19 cellular contexts compared by ENCODE assay signal in genomic region chr6:26116267-26116666, GRCh38. TPM values are rescaled to one million over a fixed set of nuclear protein-coding genes. Genes with fewer than 3 reads are reported as not detected.
DNase-seq lines count a peak whose midpoint lies in the region; ATAC-seq, FAIRE-seq and TF ChIP-seq lines count a peak whose summit lies in the region.
"Had no signal": no experiment of that assay in that cellular context is flagged by ENCODE, and none has a peak within 500 bp of the region (broad histone marks: within the 10 kb centered on the region; RNA-seq: fewer than 3 reads in every experiment).

No MANE protein-coding gene starts in this region.

- no peak for TF ChIP-seq EP300 in K562 (IDR thresholded peaks at IDR 0.05; ENCODE audit: low read length)

- H3K9ac ChIP-seq in DND-41 (ENCODE audit: low read depth, low read length) (peak overlapping the region; percentile 12; the same call in 1 of the 2 replicates), K562 (ENCODE audit: insufficient read depth in 1 of 2, low read depth in 2 of 2, low read length in 2 of 2) (no peak overlapping the region)

- H3K4me1 ChIP-seq in DND-41 (ENCODE audit: insufficient read depth, low read length) = peaks cover 30% of the 10 kb centered on the region
- peaks cover 30% of the 10 kb centered on the region for H3K4me1 ChIP-seq in Panc1 (ENCODE audit: control insufficient read depth, insufficient read depth, low read length)
- H3K4me1 ChIP-seq in K562 (replicated peaks in 1 of 2; ENCODE audit: control insufficient read depth in 2 of 2, insufficient read depth in 2 of 2, low read length in 2 of 2) = peaks cover 0 to 8% of the 10 kb centered on the region in 2 experiments; a peak in 2 of 5 replicates

- H3K4me3 ChIP-seq in DND-41 (ENCODE audit: low read depth in 1 of 2, low read length in 2 of 2) = no peak overlapping the region
- no peak overlapping the region for H3K4me3 ChIP-seq in Panc1 (ENCODE audit: low read depth in 2 of 2, low read length in 2 of 2)
- H3K4me3 ChIP-seq in K562 = no peak overlapping the region
- H3K4me3 ChIP-seq: GM23338 had no signal

- DNase-seq in DND-41 (no peak), Panc1 (ENCODE audit: low read depth, low spot score) (no peak), K562 (ENCODE audit: extremely low read depth in 1 of 4, low spot score in 3 of 4) (no peak), NCI-H524 (lab: John Stamatoyannopoulos, UW) (no peak)
- no peak for DNase-seq in activated naive CD8-positive, alpha-beta T cell treated with anti-CD3 and anti-CD28 coated beads, Interleukin-2, amount 50 U/mL, for 24 hours
- DNase-seq in activated T-cell treated with anti-CD3 and anti-CD28 coated beads, Interleukin-2, amount 50 U/mL, for 48 hours = no peak
- DNase-seq: AML-193; Caco-2; CD4-positive, alpha-beta T cell; GDM1; H9 had no signal

- no peaks in the 10 kb centered on the region for H3K79me2 ChIP-seq in DND-41 (ENCODE audit: insufficient read depth, low read length)
- peaks cover 75% of the 10 kb centered on the region for H3K79me2 ChIP-seq in K562 (ENCODE audit: control insufficient read depth, insufficient read depth, low read length)

- BruUV-seq in Panc1 (replicated peaks; lab: Mats Ljungman, UMichigan) (no TSS peak), K562 (replicated peaks; lab: Mats Ljungman, UMichigan) (no TSS peak)

- H3K27me3 ChIP-seq in DND-41 (ENCODE audit: insufficient read depth, low read length, poor library complexity) (no peaks in the 10 kb centered on the region), Panc1 (ENCODE audit: control insufficient read depth, insufficient read depth, low read length) (no peaks in the 10 kb centered on the region), K562 (ENCODE audit: control insufficient read depth in 2 of 2, insufficient read depth in 2 of 2, low read length in 2 of 2) (no peaks in the 10 kb centered on the region)

- TF ChIP-seq CTCF in DND-41 (IDR thresholded peaks at IDR 0.05; ENCODE audit: borderline replicate concordance, extremely low read depth, low read length, poor library complexity, severe bottlenecking) (no peak), Panc1 (IDR thresholded peaks at IDR 0.05) (no peak), K562 (IDR thresholded peaks at IDR 0.05 in 2 of 3, conservative IDR thresholded peaks at IDR 0.05 in 1 of 3; ENCODE audit: insufficient read depth in 2 of 3, low read depth in 1 of 3, low read length in 3 of 3) (no peak)

- H3K4me2 ChIP-seq in DND-41 (ENCODE audit: insufficient read depth, low read length) = no peak overlapping the region
- H3K4me2 ChIP-seq in K562 (ENCODE audit: insufficient read depth, low read length) = no peak overlapping the region
- H3K4me2 ChIP-seq: GM23338 had no signal

- POLR2A ChIA-PET in Panc1 (lab: Charles Lee) (interaction anchor here (1.0 kb wide), 1 partner anchor 61 kb away, joined by 3 read pairs; no protein-coding TSS in a partner anchor), K562 (lab: Yijun Ruan, JAX) (interaction anchor here (0.6 to 1.9 kb wide), 6 partner anchors 9 to 1129 kb away, joined by 3 to 12 read pairs (median 4); a partner anchor contains a TSS)

- intact Hi-C loops in Panc1 (cut with micrococcal nuclease; ENCODE audit: unreplicated experiment) = no loop called here
- intact Hi-C loops in K562 (cut with micrococcal nuclease) = no loop called here

- no peak for TF ChIP-seq RAD21 in K562 (CRISPR knock-in tag; conservative IDR thresholded peaks at IDR 0.05 in 1 of 2, IDR thresholded peaks at IDR 0.05 in 1 of 2)

- no peak for FAIRE-seq in K562 (lab: Jason Lieb, UNC)
- FAIRE-seq: A204.1, D721Med, GM12892, GM18507 had no signal

- no peaks in the 10 kb centered on the region for H4K20me1 ChIP-seq in DND-41 (ENCODE audit: insufficient read depth, low read length)
- H4K20me1 ChIP-seq in K562 (replicated peaks; ENCODE audit: control insufficient read depth, insufficient read depth, low read length) = no peaks in the 10 kb centered on the region

- in situ Hi-C loops in Panc1 (cut with HindIII; ENCODE audit: low pct_unique_long_range_greater_than_20kb, low sequenced_read_pairs) (no loop called here), K562 (cut with MboI) (no loop called here)

- peaks cover 13% of the 10 kb centered on the region for H3K4me1 Mint-ChIP-seq in activated naive CD8-positive, alpha-beta T cell treated with anti-CD3 and anti-CD28 coated beads, Interleukin-2, amount 50 U/mL, for 24 hours

- H3K9me3 ChIP-seq in DND-41 (ENCODE audit: insufficient read depth, low read length, severe bottlenecking) = no peaks in the 10 kb centered on the region
- H3K9me3 ChIP-seq in KOPT-K1 (ENCODE audit: insufficient read depth, low read length, poor library complexity, severe bottlenecking) = no peaks in the 10 kb centered on the region
- no peaks in the 10 kb centered on the region for H3K9me3 ChIP-seq in Panc1 (ENCODE audit: control insufficient read depth, insufficient read depth, low read depth, low read length)
- no peaks in the 10 kb centered on the region for H3K9me3 ChIP-seq in K562 (replicated peaks; ENCODE audit: control insufficient read depth, insufficient read depth, low read depth, low read length)
- H3K9me3 ChIP-seq: Caco-2 had no signal

- peaks cover 4% of the 10 kb centered on the region for H3K27me3 Mint-ChIP-seq in activated naive CD8-positive, alpha-beta T cell treated with anti-CD3 and anti-CD28 coated beads, Interleukin-2, amount 50 U/mL, for 24 hours
- H3K27me3 Mint-ChIP-seq: CD4-positive, alpha-beta T cell had no signal

- no peak overlapping the region for H3K4me3 Mint-ChIP-seq in activated naive CD8-positive, alpha-beta T cell treated with anti-CD3 and anti-CD28 coated beads, Interleukin-2, amount 50 U/mL, for 24 hours
- H3K4me3 Mint-ChIP-seq: CD4-positive, alpha-beta T cell; GM23338; H9 had no signal

- TF ChIP-seq POLR2A in K562 (conservative IDR thresholded peaks at IDR 0.05) = no peak

- CTCF ChIA-PET in Panc1 (lab: Charles Lee) (no interaction called here), K562 (lab: Yijun Ruan, JAX; ENCODE audit: low intra/inter-chr PET ratio) (no interaction called here)

- no peak overlapping the region for H2AFZ ChIP-seq in DND-41 (ENCODE audit: low read depth, low read length)
- H2AFZ ChIP-seq in K562 (ENCODE audit: low read depth, low read length) = no peak overlapping the region
- H2AFZ ChIP-seq: GM23338 had no signal

- no peaks in the 10 kb centered on the region for H3K9me1 ChIP-seq in K562 (ENCODE audit: control insufficient read depth, insufficient read depth, low read length)

- 94% methylated on average over 4 of the region's 4 CpGs for WGBS in K562 (ENCODE audit: insufficient coverage, low coverage, missing lambda C conversion rate)

- H3K36me3 ChIP-seq in DND-41 (ENCODE audit: insufficient read depth, low read length) = no peaks in the 10 kb centered on the region
- no peaks in the 10 kb centered on the region for H3K36me3 ChIP-seq in KOPT-K1 (ENCODE audit: insufficient read depth, low read length)
- H3K36me3 ChIP-seq in Panc1 (ENCODE audit: control insufficient read depth, insufficient read depth, low read length) = no peaks in the 10 kb centered on the region
- H3K36me3 ChIP-seq in K562 (ENCODE audit: control insufficient read depth, insufficient read depth, low read length) = peaks cover 54% of the 10 kb centered on the region

- H3K36me3 Mint-ChIP-seq in activated naive CD8-positive, alpha-beta T cell treated with anti-CD3 and anti-CD28 coated beads, Interleukin-2, amount 50 U/mL, for 24 hours (ENCODE audit: low read depth) = no peaks in the 10 kb centered on the region

- no peak for ATAC-seq in DND-41 (ENCODE audit: insufficient read depth, low read depth)
- no peak for ATAC-seq in Panc1
- no peak for ATAC-seq in K562
- ATAC-seq in GM19452 (IDR thresholded peaks at IDR 0.05; ENCODE audit: unreplicated experiment) = no peak
- ATAC-seq in activated naive CD8-positive, alpha-beta T cell treated with anti-CD3 and anti-CD28 coated beads, Interleukin-2, amount 50 U/mL, for 24 hours = no peak
- ATAC-seq: GM23338 had no signal

- no peaks in the 10 kb centered on the region for H3K9me3 Mint-ChIP-seq in activated naive CD8-positive, alpha-beta T cell treated with anti-CD3 and anti-CD28 coated beads, Interleukin-2, amount 50 U/mL, for 24 hours
- H3K9me3 Mint-ChIP-seq: CD4-positive, alpha-beta T cell; GM23338; H9 had no signal

- peak overlapping the region; percentile 69 for H3K27ac ChIP-seq in DND-41 (ENCODE audit: low read length)
- peak overlapping the region; percentile 99 for H3K27ac ChIP-seq in KOPT-K1 (ENCODE audit: low read depth, low read length, poor library complexity, severe bottlenecking)
- 0 out of 2 replicates have a peak overlapping the region, but pooled peaks have one; percentile 5 for H3K27ac ChIP-seq in Panc1 (ENCODE audit: low read length)
- no peak overlapping the region for H3K27ac ChIP-seq in K562 (ENCODE audit: extremely low read depth, low read depth, low read length)
- H3K27ac ChIP-seq: C4-2B had no signal

- H3K27ac Mint-ChIP-seq in activated naive CD8-positive, alpha-beta T cell treated with anti-CD3 and anti-CD28 coated beads, Interleukin-2, amount 50 U/mL, for 24 hours = no peak overlapping the region
- H3K27ac Mint-ChIP-seq: CD4-positive, alpha-beta T cell; H9 had no signal

TF ChIP-seq in K562, 482 proteins besides CTCF, POLR2A, EP300 and RAD21 (continues in another document):
- TF ChIP-seq ELF4 (CRISPR knock-in tag; IDR thresholded peaks at IDR 0.05) (no peak), ZNF239 (CRISPR knock-in tag; IDR thresholded peaks at IDR 0.05) (no peak)

RNA-seq across cellular contexts. Expression of gene HFE, which starts 29.0 kb away (rescaled TPM):
- total RNA-seq in Panc1 (2021; ENCODE audit: unreplicated experiment) (12.1 TPM), K562 (2014; rRNA removed) (0.14 and 0.73 TPM in 2 replicates), K562 (2014; rRNA removed; fragmentation: Illumina TruSeq; extraction: Trizol) (0.76 and 1.1 TPM in 2 replicates), K562 (2015; rRNA removed; fragmentation: Illumina TruSeq; extraction: Trizol) (1.2 and 1.3 TPM in 2 replicates), K562 (2021) (0.58 and 0.98 TPM in 2 replicates)
- 17.7 TPM for polyA plus RNA-seq in Panc1 (2012; ENCODE audit: insufficient read length)
- total RNA-seq in K562 (2011; cell fraction: chromatin; rRNA removed; ENCODE audit: low replicate concordance) = 2.3 and 3.3 TPM in 2 replicates
- total RNA-seq in K562 (2011; cell fraction: nucleolus; rRNA removed) = 1.3 and 2.2 TPM in 2 replicates
- 2.1 and 3.3 TPM in 2 replicates for total RNA-seq in K562 (2011; cell fraction: nucleoplasm; rRNA removed)
- polyA plus RNA-seq in K562 (2011; rRNA removed) (0.54 and 1.1 TPM in 2 replicates), K562 (2014; fragmentation: Illumina TruSeq; extraction: Trizol) (0.78 and 0.89 TPM in 2 replicates), K562 (2014; fragmentation: Nextera tagmentation; extraction: Ambion mirVana) (under 1 TPM; 0.17 to 0.31 TPM), K562 (2014; rRNA removed) (0.84 and 1.2 TPM in 2 replicates)
- 0.66 and 0.88 TPM in 2 replicates for polyA plus RNA-seq in K562 (2011; cell fraction: cytosol; rRNA removed)
- 0.65 and 0.95 TPM in 2 replicates for polyA plus RNA-seq in K562 (2011; cell fraction: nucleus; rRNA removed)
- polyA plus RNA-seq in K562 (2012) = 1.8 and 2.4 TPM in 2 replicates
- polyA minus RNA-seq in K562 (2011; rRNA and poly(A)+ RNA removed) = 1.3 and 1.7 TPM in 2 replicates
- 0.95 TPM in 1 of 2 replicates, not detected in the other for polyA minus RNA-seq in K562 (2011; cell fraction: cytosol; rRNA and poly(A)+ RNA removed)
- polyA minus RNA-seq in K562 (2011; cell fraction: nucleus; rRNA and poly(A)+ RNA removed) = 0.44 and 0.94 TPM in 2 replicates
